22 cellular contexts compared by ENCODE assay signal in genomic region chr9:95514402-95514801, GRCh38. TPM values are rescaled to one million over a fixed set of nuclear protein-coding genes. Genes with fewer than 3 reads are reported as not detected.
DNase-seq lines count a peak whose midpoint lies in the region; ATAC-seq and TF ChIP-seq lines count a peak whose summit lies in the region.
"Had no signal": no experiment of that assay in that cellular context is flagged by ENCODE, and none has a peak within 500 bp of the region (broad histone marks: within the 10 kb centered on the region; RNA-seq: fewer than 3 reads in every experiment).

No MANE protein-coding gene starts in this region.

- H3K4me3 Mint-ChIP-seq in endothelial cell (ENCODE audit: unreplicated experiment) = peak overlapping the region; percentile 76
- H3K4me3 Mint-ChIP-seq in neural crest cell = peak overlapping the region; percentile 99
- H3K4me3 Mint-ChIP-seq: T-helper 2 cell treated with Interferon-gamma antibody and Interleukin-4, amounts not matched to agents 5 μg/mL and 100 μg/mL, for 36 hours had no signal

- H3K4me1 ChIP-seq in BE2C (peaks cover 10% of the 10 kb centered on the region), HUES6 (ENCODE audit: control insufficient read depth, insufficient read depth, low read length) (peaks cover 46% of the 10 kb centered on the region)

- no peak overlapping the region for H3K27ac Mint-ChIP-seq in endothelial cell (ENCODE audit: unreplicated experiment)
- no peak overlapping the region for H3K27ac Mint-ChIP-seq in neural crest cell (ENCODE audit: unreplicated experiment)
- H3K27ac Mint-ChIP-seq: T-helper 2 cell treated with Interferon-gamma antibody and Interleukin-4, amounts not matched to agents 5 μg/mL and 100 μg/mL, for 36 hours had no signal

- H3K27me3 Mint-ChIP-seq in endothelial cell (ENCODE audit: unreplicated experiment) (peaks cover 7% of the 10 kb centered on the region), neural crest cell (ENCODE audit: low read depth) (peaks cover 36% of the 10 kb centered on the region)

- no peak for ATAC-seq in esophagus mucosa
- ATAC-seq: Panc1 had no signal

- H3K4me3 ChIP-seq in BE2C (ENCODE audit: low read depth, low read length) (0 out of 2 replicates have a peak overlapping the region, but pooled peaks have one; percentile 3), HUES6 (ENCODE audit: low read depth, low read length) (peak overlapping the region; percentile 77; the same call in 1 of the 2 replicates)
- H3K4me3 ChIP-seq: ovary, right atrium auricular region had no signal

- H3K9me3 ChIP-seq in BE2C = no peaks in the 10 kb centered on the region
- no peaks in the 10 kb centered on the region for H3K9me3 ChIP-seq in HUES6 (ENCODE audit: control insufficient read depth, insufficient read depth, low read depth, low read length)
- H3K9me3 ChIP-seq: ovary, right atrium auricular region had no signal

- TF ChIP-seq CTCF in BE2C (IDR thresholded peaks at IDR 0.05; ENCODE audit: low read depth, low read length) (no peak), endothelial cell (IDR thresholded peaks at IDR 0.05; ENCODE audit: unreplicated experiment) (no peak), neural crest cell (conservative IDR thresholded peaks at IDR 0.05) (no peak)

- no peaks in the 10 kb centered on the region for H3K27me3 ChIP-seq in BE2C
- H3K27me3 ChIP-seq in HUES6 (ENCODE audit: control insufficient read depth, insufficient read depth, low read length) = peaks cover 67% of the 10 kb centered on the region
- H3K27me3 ChIP-seq: ovary, right atrium auricular region had no signal

- DNase-seq in BE2C (no peak), endothelial cell (ENCODE audit: low spot score) (no peak), neural crest cell (ENCODE audit: low read depth, low spot score) (no peak), RKO (ENCODE audit: low spot score) (no peak), COLO668 (lab: John Stamatoyannopoulos, UW; ENCODE audit: unreplicated experiment) (no peak)
- DNase-seq in stimulated activated naive CD4-positive, alpha-beta T cell treated with Interleukin-2 at 50 U/mL for 16 hours (lab: John Stamatoyannopoulos, UW) = no peak
- DNase-seq: activated CD4-positive, alpha-beta T cell treated with anti-CD3 and anti-CD28 coated beads, Interleukin-2, amount 50 U/mL, for 4 hours; activated gamma-delta T cell; amniotic stem cell; DMS153; foreskin fibroblast; GF-D8; KBM-7; MM.1S; NCI-H146; NCI-H524; ovary had no signal

- H3K4me1 Mint-ChIP-seq in endothelial cell (ENCODE audit: unreplicated experiment) (peaks cover 32% of the 10 kb centered on the region), neural crest cell (peaks cover 63% of the 10 kb centered on the region)

- peak overlapping the region; percentile 39 for H3K9ac ChIP-seq in HUES6 (ENCODE audit: low read length)

- H3K27ac ChIP-seq in HUES6 (ENCODE audit: low read depth, low read length) = no peak overlapping the region
- H3K27ac ChIP-seq: ovary, right atrium auricular region had no signal

- H3K36me3 Mint-ChIP-seq in endothelial cell (ENCODE audit: low read depth, unreplicated experiment) (no peaks in the 10 kb centered on the region), neural crest cell (ENCODE audit: low read depth) (no peaks in the 10 kb centered on the region)

- H3K36me3 ChIP-seq in BE2C (no peaks in the 10 kb centered on the region), HUES6 (ENCODE audit: control insufficient read depth, insufficient read depth, low read length) (no peaks in the 10 kb centered on the region)
- H3K36me3 ChIP-seq: ovary, right atrium auricular region had no signal

- no peaks in the 10 kb centered on the region for H3K9me3 Mint-ChIP-seq in endothelial cell (ENCODE audit: unreplicated experiment)
- no peaks in the 10 kb centered on the region for H3K9me3 Mint-ChIP-seq in neural crest cell
- H3K9me3 Mint-ChIP-seq: T-helper 2 cell treated with Interferon-gamma antibody and Interleukin-4, amounts not matched to agents 5 μg/mL and 100 μg/mL, for 36 hours had no signal

RNA-seq across cellular contexts. Expression of gene PTCH1, which starts 2.4 kb away (rescaled TPM):
- 39.6 TPM for polyA plus RNA-seq in BE2C (2012; ENCODE audit: insufficient read depth, insufficient read length, low read depth)
- total RNA-seq in endothelial cell (ENCODE audit: unreplicated experiment) = 24.1 TPM
- total RNA-seq in neural crest cell = 70.8 and 75.6 TPM in 2 replicates
- total RNA-seq in esophagus mucosa = 3.9 TPM
